ENCODE assay signal across 11 cellular contexts in the genomic region with DNA sequence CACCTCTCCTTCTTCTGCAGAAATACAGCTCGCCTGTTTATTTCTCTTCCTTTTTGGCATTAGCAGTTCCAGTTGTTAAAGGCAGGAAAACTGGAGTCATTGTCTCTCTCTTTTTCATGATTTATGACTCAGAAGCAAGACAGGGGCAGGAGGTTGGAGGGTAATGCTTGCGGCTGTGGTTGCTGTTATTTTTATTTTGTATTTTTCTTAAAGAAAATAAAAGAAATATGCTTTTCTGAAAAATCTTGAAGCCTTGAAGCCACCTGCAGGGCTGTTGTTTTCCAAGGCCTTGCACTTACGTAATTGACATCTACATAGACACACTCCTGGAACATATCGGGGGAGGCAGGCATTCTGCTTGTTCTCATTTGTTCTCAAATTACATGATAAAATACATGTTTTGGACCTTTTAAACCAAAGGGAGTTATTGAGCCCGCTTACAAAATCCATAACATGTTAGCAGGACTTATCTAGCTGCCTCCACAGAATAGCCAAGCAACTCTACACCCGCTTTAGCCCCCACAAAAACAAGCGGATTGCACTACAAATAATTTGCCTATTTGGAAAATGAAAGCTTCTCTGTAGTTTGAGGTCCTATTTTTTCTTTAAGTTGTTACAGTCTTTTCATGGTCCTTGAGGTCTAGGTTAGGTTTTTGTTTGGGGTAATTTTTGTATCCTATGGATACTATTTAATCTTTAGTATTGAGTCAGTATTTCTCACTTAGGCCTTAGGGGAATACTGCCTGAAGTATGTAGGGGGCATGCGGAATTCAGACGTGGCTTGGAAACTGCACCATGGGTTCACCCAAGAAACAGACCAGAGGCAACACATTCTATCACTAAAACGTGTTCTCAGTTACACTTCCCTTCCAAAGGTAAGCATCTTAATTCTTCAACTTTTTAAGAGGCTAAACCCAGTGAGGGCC.
A peak's percentile ranks its signal among the peaks of the same experiment; 100 is the strongest.
DNase-seq lines count a peak whose midpoint lies in the region; ATAC-seq lines count a peak whose summit lies in the region.
"Had no signal": no experiment of that assay in that cellular context is flagged by ENCODE, and none has a peak within 500 bp of the region (broad histone marks: within the 10 kb centered on the region; RNA-seq: fewer than 3 reads in every experiment).

No MANE protein-coding gene starts in this region.

- H3K9me3 ChIP-seq in iPS DF 6.9 (ENCODE audit: control insufficient read depth, insufficient read depth, low read length) = no peaks in the 10 kb centered on the region

- WGBS in iPS DF 6.9 (ENCODE audit: insufficient coverage, insufficient read length) = no CpG with 5 or more reads among the region's 10 CpGs

- H3K27ac ChIP-seq in iPS DF 6.9 (ENCODE audit: low read length) = no peak overlapping the region

- H3K4me3 ChIP-seq in iPS DF 6.9 (ENCODE audit: low read length) = peak overlapping the region; percentile 29; the same call in 1 of the 2 replicates

- no peaks in the 10 kb centered on the region for H3K36me3 ChIP-seq in iPS DF 6.9 (ENCODE audit: control insufficient read depth, insufficient read depth, low read length)

- H3K4me1 ChIP-seq in iPS DF 6.9 (ENCODE audit: control insufficient read depth, insufficient read depth, low read length) = peaks cover 1% of the 10 kb centered on the region; the same call in 1 of the 2 replicates

- H3K27me3 ChIP-seq in iPS DF 6.9 (ENCODE audit: control insufficient read depth, insufficient read depth, low read length) = no peaks in the 10 kb centered on the region; the same call in 1 of the 2 replicates

- DNase-seq in EH (ENCODE audit: low read depth) = peak; percentile 11
- DNase-seq in brain pericyte (ENCODE audit: low read depth, low spot score) = peak; percentile 90
- no peak for DNase-seq in iPS DF 6.9 (ENCODE audit: low read depth, low spot score)
- DNase-seq in pons (ENCODE audit: low spot score) = peak; percentile 3
- no peak for DNase-seq in central memory CD4-positive, alpha-beta T cell
- no peak for DNase-seq in T-helper 1 cell
- DNase-seq in ecto neural progenitor cell (ENCODE audit: low spot score) = no peak
- DNase-seq: activated CD8-positive, alpha-beta memory T cell treated with anti-CD3 and anti-CD28 coated beads for 24 hours; CD8-positive, alpha-beta memory T cell; NCI-H748 treated with DMSO at 0.1 percent for 48 hours had no signal

- ATAC-seq in GM18519 (IDR thresholded peaks at IDR 0.05; ENCODE audit: low FRiP score, unreplicated experiment) = no peak

Comparison
In these comparisons a context has a peak if more than half of its experiments do, and no peak if none do; other contexts are left out.
1. DNase-seq: peak in EH (single experiment), brain pericyte (single experiment) and pons (single experiment); none in iPS DF 6.9 (single experiment), central memory CD4-positive, alpha-beta T cell (single experiment), T-helper 1 cell (0 of 5) and ecto neural progenitor cell (single experiment).